In genomic region chr7:47085491-47086275, GRCh38 we compare ENCODE assay signal across 16 cellular contexts.
DNase-seq lines count a peak whose midpoint lies in the region; ATAC-seq lines count a peak whose summit lies in the region.
"Had no signal": no experiment of that assay in that cellular context is flagged by ENCODE, and none has a peak within 500 bp of the region (broad histone marks: within the 10 kb centered on the region; RNA-seq: fewer than 3 reads in every experiment).

No MANE protein-coding gene starts in this region.

- intact Hi-C loops in Right ventricle myocardium superior (cut with DNase I), result loop anchor here (5.0 kb wide), 1 partner anchor 1163 kb away; the partner anchor contains the start of gene IGFBP3

- DNase-seq in DMS53 (lab: John Stamatoyannopoulos, UW), result peak; percentile 36
- DNase-seq in DMS53 treated with DMSO at 0.1 percent for 48 hours (lab: John Stamatoyannopoulos, UW; ENCODE audit: unreplicated experiment), result no peak
- DNase-seq in RPMI7951 (ENCODE audit: low read depth), result peak; percentile 26
- peak; percentile 58 for DNase-seq in iris pigment epithelial cell (ENCODE audit: low read depth)
- DNase-seq in Right ventricle myocardium superior, result no peak
- no peak for DNase-seq in SHP77 (lab: John Stamatoyannopoulos, UW)
- DNase-seq: CD8-positive, alpha-beta memory T cell; EL; NCI-H1417 treated with DMSO at 0.1 percent for 48 hours; NCI-H1930; NCI-H2171 treated with DMSO at 0.1 percent for 48 hours; NCI-H446 treated with DMSO at 0.1 percent for 48 hours; NCI-H774; PC-3 had no signal

- ATAC-seq in GM19463 (IDR thresholded peaks at IDR 0.05; ENCODE audit: unreplicated experiment) (no peak), Right ventricle myocardium superior (ENCODE audit: poor library complexity) (no peak), GM19467 (IDR thresholded peaks at IDR 0.05; ENCODE audit: unreplicated experiment) (no peak)
- ATAC-seq: PC-3 had no signal

Comparison
In these comparisons a context has a peak if more than half of its experiments do, and no peak if none do; other contexts are left out.
1. DNase-seq: peak in DMS53 (single experiment), RPMI7951 (single experiment) and iris pigment epithelial cell (single experiment); none in DMS53 treated with DMSO at 0.1 percent for 48 hours (single experiment), Right ventricle myocardium superior (single experiment) and SHP77 (0 of 2).